ENCODE assay signal across 1 cellular context in the genomic region with DNA sequence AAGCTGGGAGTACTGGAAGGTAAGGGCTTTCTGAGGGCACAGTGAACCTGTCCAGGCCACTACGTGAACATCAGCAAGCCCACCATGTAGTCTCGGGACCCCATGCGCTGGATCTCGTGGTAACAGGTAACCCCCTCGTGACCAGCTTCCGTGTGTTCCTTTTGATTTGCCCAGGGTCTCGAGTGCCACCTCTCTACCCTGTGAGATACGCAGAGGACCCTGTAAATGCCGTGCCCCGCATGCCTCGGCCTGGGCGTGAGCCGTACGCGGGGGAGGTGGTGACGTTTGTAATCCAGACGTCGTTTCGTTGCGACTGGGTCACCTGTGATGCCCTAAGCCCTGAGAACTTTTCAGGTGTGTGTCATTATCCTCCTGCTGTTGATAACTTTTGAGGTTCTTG.
TF ChIP-seq lines count a peak whose summit lies in the region.

No MANE protein-coding gene starts in this region.

TF ChIP-seq in H1, 55 proteins besides CTCF, POLR2A, EP300 and RAD21:
- TF ChIP-seq SRF (IDR thresholded peaks at IDR 0.05; ENCODE audit: low read depth, low read length): no peak
- TF ChIP-seq TAF1 (IDR thresholded peaks at IDR 0.05; ENCODE audit: low read depth, low read length): no peak
